ENCODE assay signal across 21 cellular contexts in genomic region chr13:101552286-101552685, GRCh38.
"Had no signal": no experiment of that assay in that cellular context is flagged by ENCODE, and none has a peak within 500 bp of the region (broad histone marks: within the 10 kb centered on the region; RNA-seq: fewer than 3 reads in every experiment).

No MANE protein-coding gene starts in this region.

- H3K27ac Mint-ChIP-seq: activated CD4-positive, alpha-beta T cell treated with anti-CD3 and anti-CD28 coated beads, Interleukin-2, amount 10 ng/mL, durations not matched to agents 7 days and 5 days; activated naive CD8-positive, alpha-beta T cell; progenitor cell of endocrine pancreas; stimulated activated naive CD8-positive, alpha-beta T cell treated with anti-CD3 and anti-CD28 coated beads, Interleukin-15, Interleukin-2, amounts not matched to agents 100 ng/mL and 50 ng/mL, for 24 hours; T-cell; T-helper 2 cell treated with Interferon-gamma antibody and Interleukin-4, amounts not matched to agents 5 μg/mL and 100 μg/mL, for 36 hours had no signal

- H3K27me3 Mint-ChIP-seq: progenitor cell of endocrine pancreas had no signal

- H3K4me1 Mint-ChIP-seq: activated CD4-positive, alpha-beta T cell treated with anti-CD3 and anti-CD28 coated beads, Interleukin-2, amount 10 ng/mL, durations not matched to agents 7 days and 5 days; T-cell had no signal

- H3K27me3 ChIP-seq: gastroesophageal sphincter, heart left ventricle, tibial nerve had no signal

- H3K9me3 ChIP-seq: gastroesophageal sphincter, heart left ventricle, tibial nerve had no signal

- H3K9me3 Mint-ChIP-seq: activated CD4-positive, alpha-beta T cell treated with anti-CD3 and anti-CD28 coated beads, Interleukin-2, amount 10 ng/mL, durations not matched to agents 7 days and 5 days; stimulated activated naive CD8-positive, alpha-beta T cell treated with anti-CD3 and anti-CD28 coated beads, Interleukin-15, Interleukin-2, amounts not matched to agents 100 ng/mL and 50 ng/mL, for 24 hours; T-cell; T-helper 2 cell treated with Interferon-gamma antibody and Interleukin-4, amounts not matched to agents 5 μg/mL and 100 μg/mL, for 36 hours had no signal

- H3K4me1 ChIP-seq: gastroesophageal sphincter had no signal

- H3K36me3 Mint-ChIP-seq: activated naive CD8-positive, alpha-beta T cell; T-cell had no signal

- H3K4me3 ChIP-seq: gastroesophageal sphincter, heart left ventricle, tibial nerve had no signal

- H3K27ac ChIP-seq: epithelial cell of prostate, gastroesophageal sphincter, heart left ventricle, VCaP had no signal

- DNase-seq: activated CD4-positive, alpha-beta T cell treated with anti-CD3 and anti-CD28 coated beads, Interleukin-2, amount 10 ng/mL, durations not matched to agents 7 days and 5 days; activated gamma-delta T cell treated with Interleukin-2 at 50 U/mL for 16 hours; activated T-cell treated with anti-CD3 and anti-CD28 coated beads, Interleukin-2, amount 50 U/mL, for 1 hour; amniotic stem cell; cerebellar nuclear complex; cortex of kidney; heart left ventricle; left ventricle myocardium superior; midbrain; occipital lobe; stimulated activated CD4-positive, alpha-beta T cell treated with anti-CD3 and anti-CD28 coated beads, Interleukin-12 subunit alpha, Interleukin-12 subunit beta, amount 100 ng/mL, for 4 hours; substantia nigra; T-cell had no signal

- H3K36me3 ChIP-seq: gastroesophageal sphincter, heart left ventricle, tibial nerve had no signal

- H3K4me3 Mint-ChIP-seq: activated CD4-positive, alpha-beta T cell treated with anti-CD3 and anti-CD28 coated beads, Interleukin-2, amount 10 ng/mL, durations not matched to agents 7 days and 5 days; activated naive CD8-positive, alpha-beta T cell; stimulated activated naive CD8-positive, alpha-beta T cell treated with anti-CD3 and anti-CD28 coated beads, Interleukin-15, Interleukin-2, amounts not matched to agents 100 ng/mL and 50 ng/mL, for 24 hours; T-cell; T-helper 2 cell treated with Interferon-gamma antibody and Interleukin-4, amounts not matched to agents 5 μg/mL and 100 μg/mL, for 36 hours had no signal
